In genomic region chr1:237042892-237043576, GRCh38 we compare ENCODE assay signal across 1 cellular context.
TF ChIP-seq lines count a peak whose summit lies in the region.

No MANE protein-coding gene starts in this region.

TF ChIP-seq in neural cell, 6 proteins besides CTCF, POLR2A, EP300 and RAD21 (continued from another document):
- TF ChIP-seq, protein P1, sequence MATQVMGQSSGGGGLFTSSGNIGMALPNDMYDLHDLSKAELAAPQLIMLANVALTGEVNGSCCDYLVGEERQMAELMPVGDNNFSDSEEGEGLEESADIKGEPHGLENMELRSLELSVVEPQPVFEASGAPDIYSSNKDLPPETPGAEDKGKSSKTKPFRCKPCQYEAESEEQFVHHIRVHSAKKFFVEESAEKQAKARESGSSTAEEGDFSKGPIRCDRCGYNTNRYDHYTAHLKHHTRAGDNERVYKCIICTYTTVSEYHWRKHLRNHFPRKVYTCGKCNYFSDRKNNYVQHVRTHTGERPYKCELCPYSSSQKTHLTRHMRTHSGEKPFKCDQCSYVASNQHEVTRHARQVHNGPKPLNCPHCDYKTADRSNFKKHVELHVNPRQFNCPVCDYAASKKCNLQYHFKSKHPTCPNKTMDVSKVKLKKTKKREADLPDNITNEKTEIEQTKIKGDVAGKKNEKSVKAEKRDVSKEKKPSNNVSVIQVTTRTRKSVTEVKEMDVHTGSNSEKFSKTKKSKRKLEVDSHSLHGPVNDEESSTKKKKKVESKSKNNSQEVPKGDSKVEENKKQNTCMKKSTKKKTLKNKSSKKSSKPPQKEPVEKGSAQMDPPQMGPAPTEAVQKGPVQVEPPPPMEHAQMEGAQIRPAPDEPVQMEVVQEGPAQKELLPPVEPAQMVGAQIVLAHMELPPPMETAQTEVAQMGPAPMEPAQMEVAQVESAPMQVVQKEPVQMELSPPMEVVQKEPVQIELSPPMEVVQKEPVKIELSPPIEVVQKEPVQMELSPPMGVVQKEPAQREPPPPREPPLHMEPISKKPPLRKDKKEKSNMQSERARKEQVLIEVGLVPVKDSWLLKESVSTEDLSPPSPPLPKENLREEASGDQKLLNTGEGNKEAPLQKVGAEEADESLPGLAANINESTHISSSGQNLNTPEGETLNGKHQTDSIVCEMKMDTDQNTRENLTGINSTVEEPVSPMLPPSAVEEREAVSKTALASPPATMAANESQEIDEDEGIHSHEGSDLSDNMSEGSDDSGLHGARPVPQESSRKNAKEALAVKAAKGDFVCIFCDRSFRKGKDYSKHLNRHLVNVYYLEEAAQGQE (IDR thresholded peaks at IDR 0.05; ENCODE audit: borderline replicate concordance) = no peak
